In genomic region chr11:115653076-115653475, GRCh38 we compare ENCODE assay signal across 24 cellular contexts.
DNase-seq lines count a peak whose midpoint lies in the region; ATAC-seq, FAIRE-seq and TF ChIP-seq lines count a peak whose summit lies in the region.
"Had no signal": no experiment of that assay in that cellular context is flagged by ENCODE, and none has a peak within 500 bp of the region (broad histone marks: within the 10 kb centered on the region; RNA-seq: fewer than 3 reads in every experiment).

No MANE protein-coding gene starts in this region.

- TF ChIP-seq CTCF in mammary epithelial cell (conservative IDR thresholded peaks at IDR 0.05 in 1 of 2, IDR thresholded peaks at IDR 0.05 in 1 of 2; ENCODE audit: extremely low read depth in 1 of 2, insufficient read depth in 1 of 2, low read depth in 1 of 2, low read length in 2 of 2) = no peak
- no peak for TF ChIP-seq CTCF in breast epithelium (IDR thresholded peaks at IDR 0.05)
- TF ChIP-seq CTCF in VCaP (conservative IDR thresholded peaks at IDR 0.05) = no peak
- TF ChIP-seq CTCF in keratinocyte (optimal IDR thresholded peaks at IDR 0.05 in 1 of 3, IDR thresholded peaks at IDR 0.05 in 1 of 3, conservative IDR thresholded peaks at IDR 0.05 in 1 of 3; ENCODE audit: extremely low read depth in 1 of 3, insufficient read depth in 2 of 3, low read length in 3 of 3) = no peak
- no peak for TF ChIP-seq CTCF in right atrium auricular region (IDR thresholded peaks at IDR 0.05)

- peaks cover 8% of the 10 kb centered on the region for H3K9me3 ChIP-seq in mammary epithelial cell (replicated peaks; ENCODE audit: insufficient read depth, low read length)
- H3K9me3 ChIP-seq in breast epithelium = no peaks in the 10 kb centered on the region
- H3K9me3 ChIP-seq in keratinocyte (ENCODE audit: control insufficient read depth, low read depth, low read length) = no peaks in the 10 kb centered on the region
- H3K9me3 ChIP-seq in right atrium auricular region = no peaks in the 10 kb centered on the region

- CTCF ChIA-PET in mammary epithelial cell (lab: Charles Lee; ENCODE audit: low non-redundant PET) = no interaction called here

- H3K9ac ChIP-seq in mammary epithelial cell (ENCODE audit: insufficient read depth, low read length) (no peak overlapping the region), keratinocyte (ENCODE audit: control insufficient read depth, extremely low read depth, insufficient read depth, low read length) (no peak overlapping the region)

- H3K9me1 ChIP-seq in keratinocyte (ENCODE audit: control insufficient read depth, extremely low read depth, insufficient read depth, low read length) = no peaks in the 10 kb centered on the region

- peak overlapping the region; percentile 75 for H3K27ac ChIP-seq in mammary epithelial cell (ENCODE audit: insufficient read depth, low read depth, low read length)
- no peak overlapping the region for H3K27ac ChIP-seq in breast epithelium
- peak overlapping the region; percentile 50 for H3K27ac ChIP-seq in VCaP
- H3K27ac ChIP-seq in keratinocyte (ENCODE audit: control insufficient read depth, insufficient read depth, low read length) = no peak overlapping the region
- H3K27ac ChIP-seq in right atrium auricular region = no peak overlapping the region

- H3K79me2 ChIP-seq in mammary epithelial cell (ENCODE audit: insufficient read depth, low read length) (no peaks in the 10 kb centered on the region), keratinocyte (ENCODE audit: control insufficient read depth, insufficient read depth, low read length) (no peaks in the 10 kb centered on the region)

- H3K4me3 ChIP-seq in mammary epithelial cell (replicated peaks in 1 of 3; ENCODE audit: insufficient read depth in 1 of 3, low read depth in 2 of 3, low read length in 3 of 3) (no peak overlapping the region), breast epithelium (no peak overlapping the region), keratinocyte (ENCODE audit: control insufficient read depth in 2 of 3, extremely low read depth in 1 of 3, insufficient read depth in 2 of 3, low read depth in 1 of 3, low read length in 3 of 3) (no peak overlapping the region), right atrium auricular region (no peak overlapping the region)

- H3K4me1 ChIP-seq in mammary epithelial cell (ENCODE audit: insufficient read depth, low read length) = peaks cover 31% of the 10 kb centered on the region
- no peaks in the 10 kb centered on the region for H3K4me1 ChIP-seq in breast epithelium
- peaks cover 10% of the 10 kb centered on the region for H3K4me1 ChIP-seq in keratinocyte (ENCODE audit: control insufficient read depth, extremely low read depth, insufficient read depth, low read length)
- peaks cover 0 to 2% of the 10 kb centered on the region in 2 donors for H3K4me1 ChIP-seq in right atrium auricular region

- DNase-seq in mammary epithelial cell (peak; percentile 78), breast epithelium (ENCODE audit: low spot score in 2 of 2) (no peak), keratinocyte (ENCODE audit: low read depth, low spot score) (no peak), right atrium auricular region (ENCODE audit: low spot score) (no peak), D341Med (ENCODE audit: low spot score) (no peak)
- DNase-seq: 8988T; AML-193; C1 segment of cervical spinal cord; CD8-positive, alpha-beta T cell; DMS153; EL; KG1; NCI-H1092 treated with DMSO at 0.1 percent for 48 hours; NCI-H1436 treated with DMSO at 0.1 percent for 48 hours; NCI-H2029; NCI-H226; NCI-H510A treated with DMSO at 0.1 percent for 48 hours; NCI-H748 treated with DMSO at 0.1 percent for 48 hours; Right ventricle myocardium superior; SW 1271 had no signal

- in situ Hi-C loops in mammary epithelial cell (cut with MboI; ENCODE audit: low sequenced_read_pairs in 2 of 2) = no loop called here

- peak; percentile 78 for FAIRE-seq in keratinocyte (lab: Jason Lieb, UNC)
- FAIRE-seq: H54 had no signal

- dilution Hi-C loops in mammary epithelial cell (cut with HindIII; ENCODE audit: low sequenced_read_pairs) = no loop called here
- dilution Hi-C loops in keratinocyte (cut with MboI; ENCODE audit: extremely low pct_ligation_motif_present, low sequenced_read_pairs) = no loop called here

- WGBS in mammary epithelial cell (ENCODE audit: low coverage, missing lambda C conversion rate) = 0% methylated on average over 1 of the region's 1 CpG

- TF ChIP-seq POLR2A in breast epithelium (IDR thresholded peaks at IDR 0.05) = no peak

- BruUV-seq in mammary epithelial cell (replicated peaks; lab: Mats Ljungman, UMichigan) = no TSS peak

- H2AFZ ChIP-seq in mammary epithelial cell (ENCODE audit: low read depth, low read length) = peak overlapping the region; percentile 51
- H2AFZ ChIP-seq in keratinocyte (ENCODE audit: control insufficient read depth, low read length) = peak overlapping the region; percentile 52

- H3K4me2 ChIP-seq in mammary epithelial cell (ENCODE audit: insufficient read depth, low read depth, low read length) (peak overlapping the region; percentile 62), keratinocyte (ENCODE audit: control insufficient read depth, extremely low read depth, insufficient read depth, low read depth, low read length) (peak overlapping the region; percentile 52)

- H4K20me1 ChIP-seq in mammary epithelial cell (ENCODE audit: insufficient read depth, low read length) (no peaks in the 10 kb centered on the region), keratinocyte (ENCODE audit: control insufficient read depth, extremely low read depth, insufficient read depth, low read length) (no peaks in the 10 kb centered on the region)

- no peak for ATAC-seq in GM21619 (IDR thresholded peaks at IDR 0.05; ENCODE audit: unreplicated experiment)
- ATAC-seq: CD8-positive, alpha-beta T cell; Panc1 had no signal

- H3K36me3 ChIP-seq in mammary epithelial cell (ENCODE audit: insufficient read depth, low read length) (no peaks in the 10 kb centered on the region), breast epithelium (no peaks in the 10 kb centered on the region), keratinocyte (ENCODE audit: control insufficient read depth in 2 of 2, extremely low read depth in 1 of 2, insufficient read depth in 2 of 2, low read length in 2 of 2) (no peaks in the 10 kb centered on the region), right atrium auricular region (no peaks in the 10 kb centered on the region)

- H3K27me3 ChIP-seq in mammary epithelial cell (ENCODE audit: insufficient read depth, low read length) (no peaks in the 10 kb centered on the region), breast epithelium (peaks cover 0 to 4% of the 10 kb centered on the region in 2 donors), keratinocyte (ENCODE audit: control insufficient read depth, extremely low read depth, insufficient read depth, low read length) (no peaks in the 10 kb centered on the region), right atrium auricular region (no peaks in the 10 kb centered on the region)

- intact Hi-C loops in mammary epithelial cell (cut with micrococcal nuclease) (loop anchor here (10.0 kb wide), 1 partner anchor 148 kb away; the partner anchor contains the start of gene CADM1), breast epithelium (cut with DNase I; ENCODE audit: low total_unique reads) (no loop called here)

Comparison
In these comparisons a context has a peak if more than half of its experiments do, and no peak if none do; other contexts are left out.
1. H3K27ac ChIP-seq: peak in mammary epithelial cell (single experiment) and VCaP (single experiment); none in breast epithelium (0 of 2), keratinocyte (single experiment) and right atrium auricular region (0 of 2).